ENCODE assay signal across 18 cellular contexts in the genomic region with DNA sequence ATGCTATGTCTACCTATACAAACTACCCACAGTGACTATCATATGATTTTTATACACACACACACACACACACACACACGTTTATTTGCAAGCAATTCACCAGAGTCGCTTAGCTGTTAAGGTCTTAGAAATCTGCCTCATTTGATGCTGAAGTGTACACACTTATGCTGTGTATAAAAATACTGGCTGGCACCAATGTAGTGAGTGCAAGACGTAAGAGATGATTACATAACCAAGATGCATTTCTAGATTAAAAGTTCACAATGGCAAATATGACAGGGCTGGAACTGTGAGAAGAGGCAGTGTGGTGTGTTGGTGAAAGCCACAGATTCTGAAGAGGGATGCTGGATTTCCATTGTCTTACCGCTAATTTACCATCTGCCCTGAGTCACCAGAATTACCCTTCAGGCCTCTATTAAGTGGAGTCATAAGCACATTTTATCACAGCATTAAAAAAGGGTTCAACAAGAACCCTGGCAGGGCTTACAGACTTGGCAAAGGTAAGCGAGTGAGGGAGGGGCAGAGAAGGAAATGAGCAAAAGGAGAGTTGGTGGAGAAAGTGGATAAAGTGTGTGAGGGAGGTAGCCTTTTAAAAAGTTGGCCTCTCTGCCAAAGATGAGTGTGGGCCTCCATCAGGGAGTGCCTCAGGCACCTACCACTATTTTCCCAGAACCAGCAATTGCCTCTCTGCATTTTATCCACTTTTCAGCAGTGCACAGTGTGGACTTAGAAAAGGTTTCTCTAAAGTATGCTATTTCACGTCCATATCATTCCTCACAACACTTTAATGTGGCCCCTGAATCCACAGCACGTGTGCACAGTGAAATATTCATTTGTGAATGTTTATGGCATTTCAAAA. TPM values are rescaled to one million over a fixed set of nuclear protein-coding genes. Genes with fewer than 3 reads are reported as not detected.
DNase-seq lines count a peak whose midpoint lies in the region; ATAC-seq and TF ChIP-seq lines count a peak whose summit lies in the region.
"Had no signal": no experiment of that assay in that cellular context is flagged by ENCODE, and none has a peak within 500 bp of the region (broad histone marks: within the 10 kb centered on the region; RNA-seq: fewer than 3 reads in every experiment).

No MANE protein-coding gene starts in this region.

- no TSS peak for BruUV-seq in A673 (replicated peaks; lab: Mats Ljungman, UMichigan)

- H3K27ac Mint-ChIP-seq in activated CD8-positive, alpha-beta memory T cell treated with anti-CD3 and anti-CD28 coated beads, Interleukin-2, amount 10 ng/mL, durations not matched to agents 7 days and 5 days = no peak overlapping the region
- H3K27ac Mint-ChIP-seq in CD8-positive, alpha-beta T cell = no peak overlapping the region
- H3K27ac Mint-ChIP-seq: activated CD4-positive, alpha-beta memory T cell treated with anti-CD3 and anti-CD28 coated beads, Interleukin-2, amount 10 ng/mL, durations not matched to agents 7 days and 5 days; immature natural killer cell; natural killer cell treated with Interleukin-12 subunit alpha and Interleukin-12 subunit beta and Interleukin-15 and Interleukin-18, amount 100 ng/mL, for 72 hours had no signal

- TF ChIP-seq CTCF in A673 (conservative IDR thresholded peaks at IDR 0.05; ENCODE audit: low read depth, low read length) (no peak), HEK293 (tag by site-specific recombination; IDR thresholded peaks at IDR 0.05) (no peak), astrocyte of the spinal cord (IDR thresholded peaks at IDR 0.05; ENCODE audit: low read depth, low read length) (no peak), left lung (IDR thresholded peaks at IDR 0.05) (no peak)
- no peak for TF ChIP-seq CTCF in CD8-positive, alpha-beta T cell (IDR thresholded peaks at IDR 0.05)

- peaks cover 44% of the 10 kb centered on the region for H3K4me1 ChIP-seq in A673 (ENCODE audit: insufficient read depth, low read length, poor library complexity, severe bottlenecking)
- H3K4me1 ChIP-seq in HEK293 (ENCODE audit: control insufficient read depth, insufficient read depth, low read length) = no peaks in the 10 kb centered on the region
- peaks cover 0 to 16% of the 10 kb centered on the region in 2 donors for H3K4me1 ChIP-seq in left lung
- H3K4me1 ChIP-seq in CD8-positive, alpha-beta T cell (ENCODE audit: insufficient read depth, low read length) = no peaks in the 10 kb centered on the region
- no peaks in the 10 kb centered on the region for H3K4me1 ChIP-seq in effector memory CD4-positive, alpha-beta T cell (ENCODE audit: control insufficient read depth, insufficient read depth, low read length, poor library complexity, severe bottlenecking)
- H3K4me1 ChIP-seq: Caco-2 had no signal

- peak; percentile 59 for ATAC-seq in left lung
- ATAC-seq in activated CD8-positive, alpha-beta memory T cell treated with anti-CD3 and anti-CD28 coated beads, Interleukin-2, amount 10 ng/mL, durations not matched to agents 7 days and 5 days = no peak
- no peak for ATAC-seq in CD8-positive, alpha-beta T cell
- ATAC-seq: natural killer cell treated with Interleukin-12 subunit alpha and Interleukin-12 subunit beta and Interleukin-15 and Interleukin-18, amount 100 ng/mL, for 72 hours; stimulated activated naive CD8-positive, alpha-beta T cell treated with anti-CD3 and anti-CD28 coated beads, Interleukin-15, Interleukin-2, amounts not matched to agents 100 U/mL and 50 U/mL, for 24 hours had no signal

- CTCF ChIA-PET in A673 (lab: Charles Lee) = no interaction called here
- CTCF ChIA-PET in HEK293 (lab: Yijun Ruan, JAX) = no interaction called here
- CTCF ChIA-PET in activated CD8-positive, alpha-beta memory T cell treated with anti-CD3 and anti-CD28 coated beads, Interleukin-2, amount 10 ng/mL, durations not matched to agents 7 days and 5 days (lab: Charles Lee) = no interaction called here
- CTCF ChIA-PET in CD8-positive, alpha-beta T cell (lab: Charles Lee) = no interaction called here

- no peaks in the 10 kb centered on the region for H3K27me3 Mint-ChIP-seq in activated CD8-positive, alpha-beta memory T cell treated with anti-CD3 and anti-CD28 coated beads, Interleukin-2, amount 10 ng/mL, durations not matched to agents 7 days and 5 days
- H3K27me3 Mint-ChIP-seq in CD8-positive, alpha-beta T cell (ENCODE audit: low read depth) = no peaks in the 10 kb centered on the region
- H3K27me3 Mint-ChIP-seq: activated CD4-positive, alpha-beta memory T cell treated with anti-CD3 and anti-CD28 coated beads, Interleukin-2, amount 10 ng/mL, durations not matched to agents 7 days and 5 days had no signal

- DNase-seq in A673 (ENCODE audit: low spot score) (no peak), astrocyte of the spinal cord (ENCODE audit: low read depth, low spot score) (peak; percentile 51), left lung (no peak), D341Med (ENCODE audit: low spot score) (no peak)
- no peak for DNase-seq in activated CD8-positive, alpha-beta memory T cell treated with anti-CD3 and anti-CD28 coated beads, Interleukin-2, amount 10 ng/mL, durations not matched to agents 7 days and 5 days
- no peak for DNase-seq in CD8-positive, alpha-beta T cell
- no peak for DNase-seq in effector memory CD4-positive, alpha-beta T cell
- DNase-seq: activated CD4-positive, alpha-beta memory T cell treated with anti-CD3 and anti-CD28 coated beads, Interleukin-2, amount 10 ng/mL, durations not matched to agents 7 days and 5 days; Caco-2; glutamatergic neuron; immature natural killer cell; mammary epithelial cell; NCI-H2107; stimulated activated naive CD8-positive, alpha-beta T cell treated with anti-CD3 and anti-CD28 coated beads, Interleukin-15, Interleukin-2, amounts not matched to agents 100 U/mL and 50 U/mL, for 24 hours had no signal

- in situ Hi-C loops in astrocyte of the spinal cord (cut with HindIII; ENCODE audit: low sequenced_read_pairs) = no loop called here

- H3K27ac ChIP-seq in A673 (ENCODE audit: low read depth, low read length, poor library complexity, severe bottlenecking) (peak overlapping the region; percentile 14), HEK293 (ENCODE audit: extremely low read depth, low read depth, low read length) (no peak overlapping the region), left lung (peak overlapping the region in 1 of 2 donors; percentile 5)
- no peak overlapping the region for H3K27ac ChIP-seq in CD8-positive, alpha-beta T cell (ENCODE audit: low read depth, low read length)
- H3K27ac ChIP-seq in effector memory CD4-positive, alpha-beta T cell (ENCODE audit: insufficient read depth, low read length, poor library complexity, severe bottlenecking) = no peak overlapping the region
- H3K27ac ChIP-seq: RWPE1 had no signal

- intact Hi-C loops in A673 (cut with micrococcal nuclease; ENCODE audit: unreplicated experiment) (no loop called here), left lung (cut with DNase I) (no loop called here)
- intact Hi-C loops in CD8-positive, alpha-beta T cell (cut with DNase I, micrococcal nuclease) = no loop called here

- no peaks in the 10 kb centered on the region for H3K9me3 Mint-ChIP-seq in activated CD8-positive, alpha-beta memory T cell treated with anti-CD3 and anti-CD28 coated beads, Interleukin-2, amount 10 ng/mL, durations not matched to agents 7 days and 5 days (ENCODE audit: low read depth)
- H3K9me3 Mint-ChIP-seq in CD8-positive, alpha-beta T cell = no peaks in the 10 kb centered on the region
- H3K9me3 Mint-ChIP-seq: activated CD4-positive, alpha-beta memory T cell treated with anti-CD3 and anti-CD28 coated beads, Interleukin-2, amount 10 ng/mL, durations not matched to agents 7 days and 5 days; natural killer cell treated with Interleukin-12 subunit alpha and Interleukin-12 subunit beta and Interleukin-15 and Interleukin-18, amount 100 ng/mL, for 72 hours had no signal

- no peaks in the 10 kb centered on the region for H3K36me3 Mint-ChIP-seq in activated CD8-positive, alpha-beta memory T cell treated with anti-CD3 and anti-CD28 coated beads, Interleukin-2, amount 10 ng/mL, durations not matched to agents 7 days and 5 days
- no peaks in the 10 kb centered on the region for H3K36me3 Mint-ChIP-seq in CD8-positive, alpha-beta T cell
- H3K36me3 Mint-ChIP-seq: immature natural killer cell; natural killer cell treated with Interleukin-12 subunit alpha and Interleukin-12 subunit beta and Interleukin-15 and Interleukin-18, amount 100 ng/mL, for 72 hours had no signal

- H3K36me3 ChIP-seq in A673 (ENCODE audit: insufficient read depth, low read length, poor library complexity, severe bottlenecking) (peaks cover 79% of the 10 kb centered on the region), HEK293 (ENCODE audit: control insufficient read depth in 2 of 2, insufficient read depth in 1 of 2, low read length in 2 of 2) (peaks cover 0 to 18% of the 10 kb centered on the region in 2 experiments; a peak in 2 of 3 replicates), left lung (no peaks in the 10 kb centered on the region)
- H3K36me3 ChIP-seq in CD8-positive, alpha-beta T cell (ENCODE audit: insufficient read depth, low read length) = no peaks in the 10 kb centered on the region
- no peaks in the 10 kb centered on the region for H3K36me3 ChIP-seq in effector memory CD4-positive, alpha-beta T cell (ENCODE audit: control insufficient read depth, insufficient read depth, low read length)

- no peak overlapping the region for H3K4me3 ChIP-seq in A673 (ENCODE audit: low read depth, low read length, poor library complexity, severe bottlenecking)
- no peak overlapping the region for H3K4me3 ChIP-seq in HEK293 (ENCODE audit: low read depth, low read length)
- H3K4me3 ChIP-seq in astrocyte of the spinal cord (ENCODE audit: low read depth, low read length) = no peak overlapping the region
- no peak overlapping the region for H3K4me3 ChIP-seq in left lung
- H3K4me3 ChIP-seq in CD8-positive, alpha-beta T cell (ENCODE audit: low read depth, low read length) = no peak overlapping the region
- no peak overlapping the region for H3K4me3 ChIP-seq in effector memory CD4-positive, alpha-beta T cell (ENCODE audit: insufficient read depth, low read depth, low read length, poor library complexity, severe bottlenecking)

- H3K27me3 ChIP-seq in A673 (replicated peaks; ENCODE audit: insufficient read depth, low read depth, low read length, poor library complexity) (no peaks in the 10 kb centered on the region), left lung (no peaks in the 10 kb centered on the region)
- H3K27me3 ChIP-seq in CD8-positive, alpha-beta T cell (ENCODE audit: insufficient read depth, low read length) = no peaks in the 10 kb centered on the region
- H3K27me3 ChIP-seq in effector memory CD4-positive, alpha-beta T cell (replicated peaks; ENCODE audit: control insufficient read depth, insufficient read depth, low read length, poor library complexity, severe bottlenecking) = no peaks in the 10 kb centered on the region

- no peaks in the 10 kb centered on the region for H3K9me3 ChIP-seq in A673 (ENCODE audit: low read depth, low read length, poor library complexity, severe bottlenecking)
- H3K9me3 ChIP-seq in HEK293 (ENCODE audit: control insufficient read depth, insufficient read depth, low read depth, low read length) = no peaks in the 10 kb centered on the region
- no peaks in the 10 kb centered on the region for H3K9me3 ChIP-seq in left lung
- no peaks in the 10 kb centered on the region for H3K9me3 ChIP-seq in CD8-positive, alpha-beta T cell (ENCODE audit: low read length)
- no peaks in the 10 kb centered on the region for H3K9me3 ChIP-seq in effector memory CD4-positive, alpha-beta T cell (ENCODE audit: control insufficient read depth, low read length)
- H3K9me3 ChIP-seq: Caco-2 had no signal

- POLR2A ChIA-PET in A673 (lab: Charles Lee; ENCODE audit: low non-redundant PET) = no interaction called here
- POLR2A ChIA-PET in HEK293 (lab: Yijun Ruan, JAX) = interaction anchor here (0.6 kb wide), 1 partner anchor 9 kb away, joined by 3 read pairs; no protein-coding TSS in a partner anchor
- POLR2A ChIA-PET in CD8-positive, alpha-beta T cell (lab: Charles Lee) = no interaction called here

- H3K4me1 Mint-ChIP-seq in activated CD8-positive, alpha-beta memory T cell treated with anti-CD3 and anti-CD28 coated beads, Interleukin-2, amount 10 ng/mL, durations not matched to agents 7 days and 5 days = no peaks in the 10 kb centered on the region
- H3K4me1 Mint-ChIP-seq in CD8-positive, alpha-beta T cell (ENCODE audit: low read depth) = no peaks in the 10 kb centered on the region
- H3K4me1 Mint-ChIP-seq: activated CD4-positive, alpha-beta memory T cell treated with anti-CD3 and anti-CD28 coated beads, Interleukin-2, amount 10 ng/mL, durations not matched to agents 7 days and 5 days; immature natural killer cell had no signal

- H3K4me3 Mint-ChIP-seq in activated CD8-positive, alpha-beta memory T cell treated with anti-CD3 and anti-CD28 coated beads, Interleukin-2, amount 10 ng/mL, durations not matched to agents 7 days and 5 days = no peak overlapping the region
- H3K4me3 Mint-ChIP-seq in CD8-positive, alpha-beta T cell = no peak overlapping the region
- H3K4me3 Mint-ChIP-seq: activated CD4-positive, alpha-beta memory T cell treated with anti-CD3 and anti-CD28 coated beads, Interleukin-2, amount 10 ng/mL, durations not matched to agents 7 days and 5 days; immature natural killer cell; natural killer cell treated with Interleukin-12 subunit alpha and Interleukin-12 subunit beta and Interleukin-15 and Interleukin-18, amount 100 ng/mL, for 72 hours had no signal

RNA-seq across cellular contexts. Expression of gene MEIS1, which starts 21.5 kb away (rescaled TPM):
- total RNA-seq in A673 (2021) (89.4 and 103 TPM in 2 replicates), left lung (10 to 100 TPM; 54.3 to 57.6 TPM)
- not detected for total RNA-seq in activated CD8-positive, alpha-beta memory T cell treated with anti-CD3 and anti-CD28 coated beads, Interleukin-2, amount 10 ng/mL, durations not matched to agents 7 days and 5 days
- not detected for total RNA-seq in CD8-positive, alpha-beta T cell
- total RNA-seq: activated CD4-positive, alpha-beta memory T cell treated with anti-CD3 and anti-CD28 coated beads, Interleukin-2, amount 10 ng/mL, durations not matched to agents 7 days and 5 days; T-helper 1 cell treated with Interleukin-12 subunit alpha and Interleukin-12 subunit beta and Interleukin-4 antibody, amounts not matched to agents 30 ng/mL and 1 ng/mL, for 36 hours had no signal

Comparison
In these comparisons a context has a peak if more than half of its experiments do, and no peak if none do; other contexts are left out.
1. RNA of gene MEIS1, which starts 21.5 kb away (total RNA-seq): 89.4 to 103 TPM in A673 and 54.3 to 57.6 TPM in left lung; not detected in CD8-positive, alpha-beta T cell and not detected in activated CD8-positive, alpha-beta memory T cell treated with anti-CD3 and anti-CD28 coated beads, Interleukin-2, amount 10 ng/mL, durations not matched to agents 7 days and 5 days; every median in the first group is over 10 times any median in the second.